Comparison of ENCODE assay signal across 15 cellular contexts in genomic region chr12:96889273-96889933, GRCh38. TPM values are rescaled to one million over a fixed set of nuclear protein-coding genes. Genes with fewer than 3 reads are reported as not detected.
DNase-seq lines count a peak whose midpoint lies in the region; ATAC-seq, FAIRE-seq and TF ChIP-seq lines count a peak whose summit lies in the region.
"Had no signal": no experiment of that assay in that cellular context is flagged by ENCODE, and none has a peak within 500 bp of the region (broad histone marks: within the 10 kb centered on the region; RNA-seq: fewer than 3 reads in every experiment).

No MANE protein-coding gene starts in this region.

- H3K27ac Mint-ChIP-seq in astrocyte (ENCODE audit: unreplicated experiment) = peak overlapping the region; percentile 20
- H3K27ac Mint-ChIP-seq: progenitor cell of endocrine pancreas, T-cell had no signal

- TF ChIP-seq CTCF in astrocyte (IDR thresholded peaks at IDR 0.05; ENCODE audit: insufficient read depth, low read depth, low read length) (no peak), lower leg skin (IDR thresholded peaks at IDR 0.05) (no peak)

- H3K27me3 ChIP-seq in astrocyte (ENCODE audit: insufficient read depth, low read length) = no peaks in the 10 kb centered on the region
- H3K27me3 ChIP-seq: gastroesophageal sphincter, thyroid gland had no signal

- H3K4me3 ChIP-seq in astrocyte (ENCODE audit: insufficient read depth, low read depth, low read length) = no peak overlapping the region
- no peak overlapping the region for H3K4me3 ChIP-seq in lower leg skin (ENCODE audit: low read depth, poor library complexity, severe bottlenecking)
- H3K4me3 ChIP-seq: gastroesophageal sphincter, lung, thyroid gland had no signal

- no peaks in the 10 kb centered on the region for H4K20me1 ChIP-seq in astrocyte (ENCODE audit: insufficient read depth, low read length)

- WGBS in lower leg skin, 2 donors = 30 to 34% methylated on average over 5 of the region's 5 CpGs

- intact Hi-C loops in lower leg skin (cut with DNase I; ENCODE audit: low total_unique reads) = no loop called here

- no peaks in the 10 kb centered on the region for H3K36me3 Mint-ChIP-seq in astrocyte (ENCODE audit: low read depth, unreplicated experiment)
- H3K36me3 Mint-ChIP-seq: T-cell had no signal

- H3K9ac ChIP-seq in astrocyte (ENCODE audit: low read length) = peak overlapping the region; percentile 58

- peak; percentile 86 for FAIRE-seq in astrocyte (lab: Jason Lieb, UNC)

- peaks cover 22% of the 10 kb centered on the region for H3K4me1 ChIP-seq in astrocyte (ENCODE audit: insufficient read depth, low read length)

- no peak overlapping the region for H3K4me3 Mint-ChIP-seq in astrocyte (ENCODE audit: unreplicated experiment)
- H3K4me3 Mint-ChIP-seq: central memory CD8-positive, alpha-beta T cell; T-cell had no signal

- H2AFZ ChIP-seq in astrocyte (ENCODE audit: low read depth, low read length) = no peak overlapping the region

- TF ChIP-seq POLR2A in lower leg skin (IDR thresholded peaks at IDR 0.05) = no peak

- peak; percentile 75 for DNase-seq in Daoy (ENCODE audit: low read depth)
- peak; percentile 91 for DNase-seq in astrocyte (ENCODE audit: low read depth)
- peak; percentile 46 to 87 for DNase-seq in lung microvascular endothelial cell (ENCODE audit: low read depth in 2 of 2)
- DNase-seq in lower leg skin (ENCODE audit: low spot score in 2 of 2) = no peak
- DNase-seq in GM19238 (ENCODE audit: insufficient read length, low spot score) = no peak
- DNase-seq in NCI-H510A (lab: John Stamatoyannopoulos, UW) = no peak
- DNase-seq: Karpas-422, NCI-H526 treated with DMSO at 0.1 percent for 48 hours, T-cell, thyroid gland had no signal

- H3K79me2 ChIP-seq in astrocyte (ENCODE audit: insufficient read depth, low read length) = no peaks in the 10 kb centered on the region

- no peaks in the 10 kb centered on the region for H3K9me3 ChIP-seq in astrocyte (ENCODE audit: insufficient read depth, low read depth, low read length)
- H3K9me3 ChIP-seq: gastroesophageal sphincter, thyroid gland had no signal

- H3K9me3 Mint-ChIP-seq in astrocyte (ENCODE audit: unreplicated experiment) = peaks cover 8% of the 10 kb centered on the region
- H3K9me3 Mint-ChIP-seq: central memory CD8-positive, alpha-beta T cell; T-cell had no signal

- peak overlapping the region; percentile 55 for H3K4me2 ChIP-seq in astrocyte (ENCODE audit: low read length)

- peak; percentile 79 for ATAC-seq in HG03432 (IDR thresholded peaks at IDR 0.05; ENCODE audit: unreplicated experiment)
- ATAC-seq: gastroesophageal sphincter, T-cell had no signal

- H3K27ac ChIP-seq in astrocyte (ENCODE audit: low read depth, low read length) = peak overlapping the region; percentile 77
- H3K27ac ChIP-seq: gastroesophageal sphincter, thyroid gland had no signal

- no peaks in the 10 kb centered on the region for H3K36me3 ChIP-seq in astrocyte (ENCODE audit: insufficient read depth, low read length)
- H3K36me3 ChIP-seq: gastroesophageal sphincter, thyroid gland had no signal

- peaks cover 3% of the 10 kb centered on the region for H3K27me3 Mint-ChIP-seq in astrocyte (ENCODE audit: low read depth, unreplicated experiment)
- H3K27me3 Mint-ChIP-seq: progenitor cell of endocrine pancreas had no signal

- peaks cover 25% of the 10 kb centered on the region for H3K4me1 Mint-ChIP-seq in astrocyte (ENCODE audit: low read depth, unreplicated experiment)
- H3K4me1 Mint-ChIP-seq: central memory CD8-positive, alpha-beta T cell; T-cell had no signal

RNA-seq across cellular contexts. Expression of gene NEDD1, which starts 17.7 kb away (rescaled TPM):
- 52.8 and 54.1 TPM in 2 replicates for total RNA-seq in Daoy (2014; rRNA removed; shearing (Covaris generic))
- total RNA-seq in astrocyte (30.0 and 31.3 TPM in 2 replicates), lung microvascular endothelial cell (20.3 and 21.8 TPM in 2 replicates), lower leg skin (10 to 100 TPM; 10.9 to 20.4 (median 13.2) TPM)

Comparison
In these comparisons a context has a peak if more than half of its experiments do, and no peak if none do; other contexts are left out.
1. DNase-seq: peak in Daoy (single experiment), astrocyte (single experiment) and lung microvascular endothelial cell (2 of 2); none in lower leg skin (0 of 2), GM19238 (single experiment) and NCI-H510A (single experiment).